12 cellular contexts compared by ENCODE assay signal in the genomic region with DNA sequence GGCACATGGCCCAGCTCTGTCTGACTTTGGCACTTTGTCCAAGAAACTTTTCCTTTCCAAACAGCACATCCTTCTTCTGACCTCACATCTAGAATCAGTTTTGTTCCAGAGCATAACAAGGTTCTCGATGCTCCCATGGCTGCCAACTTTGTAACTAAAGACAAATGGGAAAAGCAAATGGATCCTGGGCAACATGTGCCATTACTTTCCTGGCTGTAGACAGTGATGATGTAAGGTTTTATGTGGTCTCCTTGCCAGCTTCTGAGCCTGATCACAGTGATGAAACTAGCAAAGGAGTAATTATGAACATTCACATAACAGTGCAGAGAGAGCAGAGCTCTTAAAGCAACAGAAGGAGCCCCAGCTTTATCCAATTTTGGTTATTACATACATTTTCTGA.
"Had no signal": no experiment of that assay in that cellular context is flagged by ENCODE, and none has a peak within 500 bp of the region (broad histone marks: within the 10 kb centered on the region; RNA-seq: fewer than 3 reads in every experiment).

No MANE protein-coding gene starts in this region.

- H3K4me3 ChIP-seq: lower lobe of right lung, prostate gland, smooth muscle cell had no signal

- DNase-seq: activated naive CD8-positive, alpha-beta T cell treated with anti-CD3 and anti-CD28 coated beads for 36 hours; brain microvascular endothelial cell; cortex of kidney; effector CD8-positive, alpha-beta T cell; head of caudate nucleus; left cardiac atrium; lower lobe of right lung; right cardiac atrium; stimulated activated CD4-positive, alpha-beta T cell treated with anti-CD3 and anti-CD28 coated beads, Interleukin-4, amount 100 ng/mL, for 4 hours; stimulated activated CD8-positive, alpha-beta memory T cell treated with anti-CD3 and anti-CD28 coated beads, Interleukin-4, amount 100 ng/mL, for 48 hours had no signal

- H3K36me3 ChIP-seq: brain microvascular endothelial cell, lower lobe of right lung, prostate gland had no signal

- H3K27ac ChIP-seq: brain microvascular endothelial cell, lower lobe of right lung, prostate gland had no signal

- ATAC-seq: lower lobe of right lung had no signal

- H3K4me1 ChIP-seq: lower lobe of right lung, prostate gland had no signal

- H3K9me3 ChIP-seq: lower lobe of right lung, prostate gland had no signal
